Comparison of ENCODE assay signal across 1 cellular context in the genomic region with DNA sequence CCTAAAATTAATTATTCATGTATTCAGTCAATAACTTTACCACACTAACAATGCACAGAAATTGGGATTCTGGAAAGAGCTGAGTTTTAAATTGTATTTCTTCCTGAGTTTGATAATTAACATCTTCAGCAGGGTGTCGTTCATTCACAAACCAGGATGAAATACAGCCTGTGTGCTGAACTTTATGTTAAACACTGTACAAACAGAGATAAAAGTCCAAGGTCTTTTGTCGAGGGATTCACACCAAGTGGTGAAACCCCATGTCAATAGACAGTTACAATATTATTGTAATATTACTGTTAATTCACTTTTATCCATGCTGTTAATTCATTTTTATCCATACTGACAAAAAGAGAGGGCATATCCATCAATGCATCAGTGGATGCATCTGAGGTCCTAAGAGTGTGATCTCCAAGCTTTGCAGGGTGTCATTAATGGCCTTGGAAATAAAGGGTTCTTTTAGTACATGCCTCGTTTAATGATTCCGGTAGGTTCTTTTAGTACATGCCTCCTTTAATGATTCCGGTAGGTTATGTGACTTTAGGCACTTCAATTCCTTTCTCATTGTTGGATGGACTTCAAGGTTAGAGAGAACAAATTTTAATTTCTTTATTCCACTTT.
TF ChIP-seq lines count a peak whose summit lies in the region.

No MANE protein-coding gene starts in this region.

TF ChIP-seq in HepG2, 621 proteins besides CTCF, POLR2A, EP300 and RAD21 (continued from another document):
- TF ChIP-seq, protein P1, sequence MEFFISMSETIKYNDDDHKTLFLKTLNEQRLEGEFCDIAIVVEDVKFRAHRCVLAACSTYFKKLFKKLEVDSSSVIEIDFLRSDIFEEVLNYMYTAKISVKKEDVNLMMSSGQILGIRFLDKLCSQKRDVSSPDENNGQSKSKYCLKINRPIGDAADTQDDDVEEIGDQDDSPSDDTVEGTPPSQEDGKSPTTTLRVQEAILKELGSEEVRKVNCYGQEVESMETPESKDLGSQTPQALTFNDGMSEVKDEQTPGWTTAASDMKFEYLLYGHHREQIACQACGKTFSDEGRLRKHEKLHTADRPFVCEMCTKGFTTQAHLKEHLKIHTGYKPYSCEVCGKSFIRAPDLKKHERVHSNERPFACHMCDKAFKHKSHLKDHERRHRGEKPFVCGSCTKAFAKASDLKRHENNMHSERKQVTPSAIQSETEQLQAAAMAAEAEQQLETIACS (CRISPR knock-in tag; IDR thresholded peaks at IDR 0.05) = no peak
- TF ChIP-seq GATAD2A (CRISPR knock-in tag; IDR thresholded peaks at IDR 0.05) (peak; percentile 92), SNAI1 (CRISPR knock-in tag; IDR thresholded peaks at IDR 0.05; ENCODE audit: borderline replicate concordance) (no peak), PAX8 (CRISPR knock-in tag; IDR thresholded peaks at IDR 0.05; ENCODE audit: borderline replicate concordance) (no peak), ARNTL (CRISPR knock-in tag; IDR thresholded peaks at IDR 0.05) (no peak), ZNF292 (CRISPR knock-in tag; IDR thresholded peaks at IDR 0.05; ENCODE audit: borderline replicate concordance, low read depth) (no peak), ZNF230 (CRISPR knock-in tag; IDR thresholded peaks at IDR 0.05) (no peak), ZNF672 (CRISPR knock-in tag; IDR thresholded peaks at IDR 0.05) (no peak), KDM5B (CRISPR knock-in tag; IDR thresholded peaks at IDR 0.05; ENCODE audit: borderline replicate concordance) (no peak), ZNF354B (CRISPR knock-in tag; IDR thresholded peaks at IDR 0.05) (no peak), ZBTB1 (CRISPR knock-in tag; IDR thresholded peaks at IDR 0.05; ENCODE audit: borderline replicate concordance) (no peak), ZNF780A (CRISPR knock-in tag; IDR thresholded peaks at IDR 0.05) (no peak), ZFP62 (CRISPR knock-in tag; IDR thresholded peaks at IDR 0.05) (no peak), ZNF253 (CRISPR knock-in tag; IDR thresholded peaks at IDR 0.05; ENCODE audit: borderline replicate concordance) (no peak), TBP (CRISPR knock-in tag; IDR thresholded peaks at IDR 0.05) (no peak), IRX3 (CRISPR knock-in tag; IDR thresholded peaks at IDR 0.05; ENCODE audit: borderline replicate concordance, low read depth) (no peak), KLF11 (CRISPR knock-in tag; IDR thresholded peaks at IDR 0.05) (no peak), ZFP36L1 (CRISPR knock-in tag; IDR thresholded peaks at IDR 0.05) (no peak; the same call in 1 of the 2 replicates), ZKSCAN1 (IDR thresholded peaks at IDR 0.05; ENCODE audit: low read length) (no peak), HOXD1 (CRISPR knock-in tag; IDR thresholded peaks at IDR 0.05) (no peak), TP53 (CRISPR knock-in tag; conservative IDR thresholded peaks at IDR 0.05) (no peak), POLR2AphosphoS5 (IDR thresholded peaks at IDR 0.05; ENCODE audit: low read depth, low read length) (no peak), KAT7 (CRISPR knock-in tag; IDR thresholded peaks at IDR 0.05; ENCODE audit: borderline replicate concordance) (no peak), ZNF614 (CRISPR knock-in tag; IDR thresholded peaks at IDR 0.05; ENCODE audit: borderline replicate concordance) (no peak), ZSCAN12 (CRISPR knock-in tag; IDR thresholded peaks at IDR 0.05) (no peak), YEATS4 (CRISPR knock-in tag; IDR thresholded peaks at IDR 0.05; ENCODE audit: borderline replicate concordance) (no peak), NONO (IDR thresholded peaks at IDR 0.05) (no peak), NONO (CRISPR knock-in tag; conservative IDR thresholded peaks at IDR 0.05) (no peak), CHD4 (IDR thresholded peaks at IDR 0.05; ENCODE audit: borderline replicate concordance, low read length) (no peak), ZNF143 (CRISPR knock-in tag; IDR thresholded peaks at IDR 0.05) (no peak), RFXAP (CRISPR knock-in tag; IDR thresholded peaks at IDR 0.05; ENCODE audit: borderline replicate concordance) (no peak), ZNF660 (CRISPR knock-in tag; IDR thresholded peaks at IDR 0.05; ENCODE audit: borderline replicate concordance, low read depth) (no peak), HNRNPLL (IDR thresholded peaks at IDR 0.05; ENCODE audit: low read depth, low read length, poor library complexity, severe bottlenecking) (no peak), STAG1 (CRISPR knock-in tag; IDR thresholded peaks at IDR 0.05) (no peak), ZNF501 (CRISPR knock-in tag; IDR thresholded peaks at IDR 0.05) (no peak)
- TF ChIP-seq, protein P2, sequence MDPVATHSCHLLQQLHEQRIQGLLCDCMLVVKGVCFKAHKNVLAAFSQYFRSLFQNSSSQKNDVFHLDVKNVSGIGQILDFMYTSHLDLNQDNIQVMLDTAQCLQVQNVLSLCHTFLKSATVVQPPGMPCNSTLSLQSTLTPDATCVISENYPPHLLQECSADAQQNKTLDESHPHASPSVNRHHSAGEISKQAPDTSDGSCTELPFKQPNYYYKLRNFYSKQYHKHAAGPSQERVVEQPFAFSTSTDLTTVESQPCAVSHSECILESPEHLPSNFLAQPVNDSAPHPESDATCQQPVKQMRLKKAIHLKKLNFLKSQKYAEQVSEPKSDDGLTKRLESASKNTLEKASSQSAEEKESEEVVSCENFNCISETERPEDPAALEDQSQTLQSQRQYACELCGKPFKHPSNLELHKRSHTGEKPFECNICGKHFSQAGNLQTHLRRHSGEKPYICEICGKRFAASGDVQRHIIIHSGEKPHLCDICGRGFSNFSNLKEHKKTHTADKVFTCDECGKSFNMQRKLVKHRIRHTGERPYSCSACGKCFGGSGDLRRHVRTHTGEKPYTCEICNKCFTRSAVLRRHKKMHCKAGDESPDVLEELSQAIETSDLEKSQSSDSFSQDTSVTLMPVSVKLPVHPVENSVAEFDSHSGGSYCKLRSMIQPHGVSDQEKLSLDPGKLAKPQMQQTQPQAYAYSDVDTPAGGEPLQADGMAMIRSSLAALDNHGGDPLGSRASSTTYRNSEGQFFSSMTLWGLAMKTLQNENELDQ (CRISPR knock-in tag; IDR thresholded peaks at IDR 0.05; ENCODE audit: borderline replicate concordance) = no peak
- TF ChIP-seq, protein P3, sequence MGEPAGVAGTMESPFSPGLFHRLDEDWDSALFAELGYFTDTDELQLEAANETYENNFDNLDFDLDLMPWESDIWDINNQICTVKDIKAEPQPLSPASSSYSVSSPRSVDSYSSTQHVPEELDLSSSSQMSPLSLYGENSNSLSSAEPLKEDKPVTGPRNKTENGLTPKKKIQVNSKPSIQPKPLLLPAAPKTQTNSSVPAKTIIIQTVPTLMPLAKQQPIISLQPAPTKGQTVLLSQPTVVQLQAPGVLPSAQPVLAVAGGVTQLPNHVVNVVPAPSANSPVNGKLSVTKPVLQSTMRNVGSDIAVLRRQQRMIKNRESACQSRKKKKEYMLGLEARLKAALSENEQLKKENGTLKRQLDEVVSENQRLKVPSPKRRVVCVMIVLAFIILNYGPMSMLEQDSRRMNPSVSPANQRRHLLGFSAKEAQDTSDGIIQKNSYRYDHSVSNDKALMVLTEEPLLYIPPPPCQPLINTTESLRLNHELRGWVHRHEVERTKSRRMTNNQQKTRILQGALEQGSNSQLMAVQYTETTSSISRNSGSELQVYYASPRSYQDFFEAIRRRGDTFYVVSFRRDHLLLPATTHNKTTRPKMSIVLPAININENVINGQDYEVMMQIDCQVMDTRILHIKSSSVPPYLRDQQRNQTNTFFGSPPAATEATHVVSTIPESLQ (CRISPR knock-in tag; conservative IDR thresholded peaks at IDR 0.05) = no peak
- TF ChIP-seq, protein P4, sequence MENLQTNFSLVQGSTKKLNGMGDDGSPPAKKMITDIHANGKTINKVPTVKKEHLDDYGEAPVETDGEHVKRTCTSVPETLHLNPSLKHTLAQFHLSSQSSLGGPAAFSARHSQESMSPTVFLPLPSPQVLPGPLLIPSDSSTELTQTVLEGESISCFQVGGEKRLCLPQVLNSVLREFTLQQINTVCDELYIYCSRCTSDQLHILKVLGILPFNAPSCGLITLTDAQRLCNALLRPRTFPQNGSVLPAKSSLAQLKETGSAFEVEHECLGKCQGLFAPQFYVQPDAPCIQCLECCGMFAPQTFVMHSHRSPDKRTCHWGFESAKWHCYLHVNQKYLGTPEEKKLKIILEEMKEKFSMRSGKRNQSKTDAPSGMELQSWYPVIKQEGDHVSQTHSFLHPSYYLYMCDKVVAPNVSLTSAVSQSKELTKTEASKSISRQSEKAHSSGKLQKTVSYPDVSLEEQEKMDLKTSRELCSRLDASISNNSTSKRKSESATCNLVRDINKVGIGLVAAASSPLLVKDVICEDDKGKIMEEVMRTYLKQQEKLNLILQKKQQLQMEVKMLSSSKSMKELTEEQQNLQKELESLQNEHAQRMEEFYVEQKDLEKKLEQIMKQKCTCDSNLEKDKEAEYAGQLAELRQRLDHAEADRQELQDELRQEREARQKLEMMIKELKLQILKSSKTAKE (CRISPR knock-in tag; IDR thresholded peaks at IDR 0.05; ENCODE audit: borderline replicate concordance) = no peak
- TF ChIP-seq, protein P5, sequence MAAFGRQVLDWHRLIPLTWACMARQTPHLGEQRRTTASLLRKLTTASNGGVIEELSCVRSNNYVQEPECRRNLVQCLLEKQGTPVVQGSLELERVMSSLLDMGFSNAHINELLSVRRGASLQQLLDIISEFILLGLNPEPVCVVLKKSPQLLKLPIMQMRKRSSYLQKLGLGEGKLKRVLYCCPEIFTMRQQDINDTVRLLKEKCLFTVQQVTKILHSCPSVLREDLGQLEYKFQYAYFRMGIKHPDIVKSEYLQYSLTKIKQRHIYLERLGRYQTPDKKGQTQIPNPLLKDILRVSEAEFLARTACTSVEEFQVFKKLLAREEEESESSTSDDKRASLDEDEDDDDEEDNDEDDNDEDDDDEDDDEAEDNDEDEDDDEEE (CRISPR knock-in tag; IDR thresholded peaks at IDR 0.05) = no peak
- TF ChIP-seq, protein P6, sequence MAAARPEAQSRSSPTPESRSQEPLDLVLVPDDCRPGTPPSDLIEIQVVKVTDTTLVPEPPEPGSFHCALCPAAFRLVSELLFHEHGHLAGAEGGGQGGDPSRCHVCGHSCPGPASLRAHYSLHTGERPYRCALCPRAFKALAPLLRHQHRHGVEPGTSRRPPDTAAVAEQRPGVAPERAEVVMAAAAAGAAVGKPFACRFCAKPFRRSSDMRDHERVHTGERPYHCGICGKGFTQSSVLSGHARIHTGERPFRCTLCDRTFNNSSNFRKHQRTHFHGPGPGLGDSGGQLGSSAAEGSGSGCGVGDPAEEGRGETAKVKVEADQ (CRISPR knock-in tag; IDR thresholded peaks at IDR 0.05; ENCODE audit: borderline replicate concordance) = no peak
- TF ChIP-seq, protein P7, sequence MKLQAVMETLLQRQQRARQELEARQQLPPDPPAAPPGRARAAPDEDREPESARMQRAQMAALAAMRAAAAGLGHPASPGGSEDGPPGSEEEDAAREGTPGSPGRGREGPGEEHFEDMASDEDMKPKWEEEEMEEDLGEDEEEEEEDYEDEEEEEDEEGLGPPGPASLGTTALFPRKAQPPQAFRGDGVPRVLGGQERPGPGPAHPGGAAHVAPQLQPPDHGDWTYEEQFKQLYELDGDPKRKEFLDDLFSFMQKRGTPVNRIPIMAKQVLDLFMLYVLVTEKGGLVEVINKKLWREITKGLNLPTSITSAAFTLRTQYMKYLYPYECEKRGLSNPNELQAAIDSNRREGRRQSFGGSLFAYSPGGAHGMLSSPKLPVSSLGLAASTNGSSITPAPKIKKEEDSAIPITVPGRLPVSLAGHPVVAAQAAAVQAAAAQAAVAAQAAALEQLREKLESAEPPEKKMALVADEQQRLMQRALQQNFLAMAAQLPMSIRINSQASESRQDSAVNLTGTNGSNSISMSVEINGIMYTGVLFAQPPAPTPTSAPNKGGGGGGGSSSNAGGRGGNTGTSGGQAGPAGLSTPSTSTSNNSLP (IDR thresholded peaks at IDR 0.05; ENCODE audit: low read depth, low read length) = peak; percentile 92
- TF ChIP-seq, protein P8, sequence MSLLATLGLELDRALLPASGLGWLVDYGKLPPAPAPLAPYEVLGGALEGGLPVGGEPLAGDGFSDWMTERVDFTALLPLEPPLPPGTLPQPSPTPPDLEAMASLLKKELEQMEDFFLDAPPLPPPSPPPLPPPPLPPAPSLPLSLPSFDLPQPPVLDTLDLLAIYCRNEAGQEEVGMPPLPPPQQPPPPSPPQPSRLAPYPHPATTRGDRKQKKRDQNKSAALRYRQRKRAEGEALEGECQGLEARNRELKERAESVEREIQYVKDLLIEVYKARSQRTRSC (CRISPR knock-in tag; IDR thresholded peaks at IDR 0.05; ENCODE audit: low read depth) = no peak
- TF ChIP-seq, protein P9, sequence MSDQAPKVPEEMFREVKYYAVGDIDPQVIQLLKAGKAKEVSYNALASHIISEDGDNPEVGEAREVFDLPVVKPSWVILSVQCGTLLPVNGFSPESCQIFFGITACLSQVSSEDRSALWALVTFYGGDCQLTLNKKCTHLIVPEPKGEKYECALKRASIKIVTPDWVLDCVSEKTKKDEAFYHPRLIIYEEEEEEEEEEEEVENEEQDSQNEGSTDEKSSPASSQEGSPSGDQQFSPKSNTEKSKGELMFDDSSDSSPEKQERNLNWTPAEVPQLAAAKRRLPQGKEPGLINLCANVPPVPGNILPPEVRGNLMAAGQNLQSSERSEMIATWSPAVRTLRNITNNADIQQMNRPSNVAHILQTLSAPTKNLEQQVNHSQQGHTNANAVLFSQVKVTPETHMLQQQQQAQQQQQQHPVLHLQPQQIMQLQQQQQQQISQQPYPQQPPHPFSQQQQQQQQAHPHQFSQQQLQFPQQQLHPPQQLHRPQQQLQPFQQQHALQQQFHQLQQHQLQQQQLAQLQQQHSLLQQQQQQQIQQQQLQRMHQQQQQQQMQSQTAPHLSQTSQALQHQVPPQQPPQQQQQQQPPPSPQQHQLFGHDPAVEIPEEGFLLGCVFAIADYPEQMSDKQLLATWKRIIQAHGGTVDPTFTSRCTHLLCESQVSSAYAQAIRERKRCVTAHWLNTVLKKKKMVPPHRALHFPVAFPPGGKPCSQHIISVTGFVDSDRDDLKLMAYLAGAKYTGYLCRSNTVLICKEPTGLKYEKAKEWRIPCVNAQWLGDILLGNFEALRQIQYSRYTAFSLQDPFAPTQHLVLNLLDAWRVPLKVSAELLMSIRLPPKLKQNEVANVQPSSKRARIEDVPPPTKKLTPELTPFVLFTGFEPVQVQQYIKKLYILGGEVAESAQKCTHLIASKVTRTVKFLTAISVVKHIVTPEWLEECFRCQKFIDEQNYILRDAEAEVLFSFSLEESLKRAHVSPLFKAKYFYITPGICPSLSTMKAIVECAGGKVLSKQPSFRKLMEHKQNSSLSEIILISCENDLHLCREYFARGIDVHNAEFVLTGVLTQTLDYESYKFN (CRISPR knock-in tag; conservative IDR thresholded peaks at IDR 0.05) = peak; percentile 93
- TF ChIP-seq, protein P10, sequence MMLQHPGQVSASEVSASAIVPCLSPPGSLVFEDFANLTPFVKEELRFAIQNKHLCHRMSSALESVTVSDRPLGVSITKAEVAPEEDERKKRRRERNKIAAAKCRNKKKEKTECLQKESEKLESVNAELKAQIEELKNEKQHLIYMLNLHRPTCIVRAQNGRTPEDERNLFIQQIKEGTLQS (CRISPR knock-in tag; IDR thresholded peaks at IDR 0.05) = no peak
